ENCODE assay signal across 8 cellular contexts in the genomic region with DNA sequence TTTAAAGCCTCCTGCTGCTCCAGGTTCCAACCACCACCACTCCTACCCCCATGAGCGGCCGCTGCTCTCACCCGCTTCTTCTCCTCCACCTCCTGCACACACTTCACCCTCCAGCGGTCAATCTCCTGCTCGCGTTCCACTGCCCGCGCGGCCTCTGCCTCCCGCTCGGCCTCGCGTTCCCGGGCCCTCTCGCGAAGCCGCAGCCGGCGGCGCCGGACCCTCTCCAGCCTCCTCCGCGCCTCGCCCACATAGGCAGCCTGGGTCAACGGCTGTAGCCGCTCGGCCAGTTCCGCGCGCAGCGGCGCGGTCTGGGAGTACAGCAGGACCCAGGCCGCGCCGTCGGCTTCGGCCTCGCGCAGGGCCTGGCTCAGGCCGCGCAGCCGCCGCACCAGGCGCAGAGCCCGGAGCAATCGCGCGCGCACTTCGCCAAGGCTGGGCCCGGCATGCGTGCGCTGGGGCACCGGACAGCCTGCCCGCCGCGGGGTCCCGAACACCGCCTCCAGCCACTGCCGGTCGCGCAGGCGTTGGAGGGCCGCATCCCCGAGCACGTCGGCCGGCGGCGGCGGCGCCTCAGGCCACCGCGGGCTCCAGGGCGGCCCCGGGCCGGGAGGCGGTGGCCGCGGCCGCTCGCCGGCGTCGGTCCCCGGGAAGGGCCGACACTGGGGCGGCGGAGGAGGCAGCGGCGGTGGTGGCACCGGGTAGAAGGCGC. TPM values are rescaled to one million over a fixed set of nuclear protein-coding genes. Genes with fewer than 3 reads are reported as not detected.
DNase-seq lines count a peak whose midpoint lies in the region; ATAC-seq and TF ChIP-seq lines count a peak whose summit lies in the region.

No MANE protein-coding gene starts in this region.

- DNase-seq in COR-L47 (lab: John Stamatoyannopoulos, UW), result peak; percentile 16
- no peak for DNase-seq in chondrocyte (ENCODE audit: low spot score)
- DNase-seq in left lobe of liver (ENCODE audit: low spot score), result peak; percentile 58
- DNase-seq in stimulated activated CD8-positive, alpha-beta memory T cell treated with anti-CD3 and anti-CD28 coated beads, Interleukin-15, amount 100 ng/mL, for 48 hours (ENCODE audit: low read depth in 2 of 2), result peak; percentile 5 to 12
- no peak for DNase-seq in amniotic stem cell (lab: John Stamatoyannopoulos, UW)

- peak overlapping the region; percentile 79 for H3K27ac Mint-ChIP-seq in T-helper 1 cell treated with Interleukin-12 subunit alpha and Interleukin-12 subunit beta and Interleukin-4 antibody, amounts not matched to agents 30 μg/mL and 1 μg/mL, for 36 hours
- H3K27ac Mint-ChIP-seq in chondrocyte (ENCODE audit: unreplicated experiment), result peak overlapping the region; percentile 85

- peaks cover 17% of the 10 kb centered on the region for H3K4me1 Mint-ChIP-seq in T-helper 1 cell treated with Interleukin-12 subunit alpha and Interleukin-12 subunit beta and Interleukin-4 antibody, amounts not matched to agents 30 μg/mL and 1 μg/mL, for 36 hours (ENCODE audit: low read depth)
- H3K4me1 Mint-ChIP-seq in chondrocyte (ENCODE audit: low read depth), result peaks cover 25% of the 10 kb centered on the region

- peak; percentile 17 for TF ChIP-seq CTCF in chondrocyte (IDR thresholded peaks at IDR 0.05)

- no peaks in the 10 kb centered on the region for H3K27me3 Mint-ChIP-seq in T-helper 1 cell treated with Interleukin-12 subunit alpha and Interleukin-12 subunit beta and Interleukin-4 antibody, amounts not matched to agents 30 μg/mL and 1 μg/mL, for 36 hours (ENCODE audit: low read depth)
- H3K27me3 Mint-ChIP-seq in chondrocyte (ENCODE audit: low read depth), result no peaks in the 10 kb centered on the region

- peaks cover 18% of the 10 kb centered on the region for H3K36me3 Mint-ChIP-seq in T-helper 1 cell treated with Interleukin-12 subunit alpha and Interleukin-12 subunit beta and Interleukin-4 antibody, amounts not matched to agents 30 μg/mL and 1 μg/mL, for 36 hours (ENCODE audit: low read depth)
- H3K36me3 Mint-ChIP-seq in chondrocyte (ENCODE audit: low read depth), result peaks cover 7% of the 10 kb centered on the region

- peaks cover 9% of the 10 kb centered on the region for H3K9me3 Mint-ChIP-seq in T-helper 1 cell treated with Interleukin-12 subunit alpha and Interleukin-12 subunit beta and Interleukin-4 antibody, amounts not matched to agents 30 μg/mL and 1 μg/mL, for 36 hours
- no peaks in the 10 kb centered on the region for H3K9me3 Mint-ChIP-seq in chondrocyte (ENCODE audit: low read depth)

- H3K4me3 Mint-ChIP-seq in T-helper 1 cell treated with Interleukin-12 subunit alpha and Interleukin-12 subunit beta and Interleukin-4 antibody, amounts not matched to agents 30 μg/mL and 1 μg/mL, for 36 hours, result peak overlapping the region; percentile 87
- H3K4me3 Mint-ChIP-seq in chondrocyte (ENCODE audit: unreplicated experiment), result peak overlapping the region; percentile 85

- peak; percentile 36 for ATAC-seq in GM19438 (IDR thresholded peaks at IDR 0.05; ENCODE audit: low read depth, unreplicated experiment)
- peak; percentile 47 for ATAC-seq in HG03520 (IDR thresholded peaks at IDR 0.05; ENCODE audit: unreplicated experiment)
- ATAC-seq in left lobe of liver, result peak; percentile 77

RNA-seq across cellular contexts. Expression of gene PDCD7, which starts 0.6 kb away (rescaled TPM):
- total RNA-seq in chondrocyte, result 14.7 to 24.5 TPM (median 15.1 TPM) in 3 replicates
- 9.7 TPM for total RNA-seq in left lobe of liver

RNA-seq across cellular contexts. Expression of gene UBAP1L, which starts 18.0 kb away (rescaled TPM):
- total RNA-seq in chondrocyte, result 2.3 to 4.8 TPM (median 2.5 TPM) in 3 replicates
- 5.5 TPM for total RNA-seq in left lobe of liver

RNA-seq across cellular contexts. Expression of gene CLPX, which starts 52.1 kb away (rescaled TPM):
- total RNA-seq in chondrocyte (40.7 to 41.9 TPM (median 41.4 TPM) in 3 replicates), left lobe of liver (76.2 TPM)

RNA-seq across cellular contexts. Expression of gene KBTBD13, which starts 56.4 kb away (rescaled TPM):
- total RNA-seq in chondrocyte, result not detected in 3 replicates
- total RNA-seq in left lobe of liver, result not detected

Comparison
In these comparisons a context has a peak if more than half of its experiments do, and no peak if none do; other contexts are left out.
1. DNase-seq: peak in COR-L47 (single experiment), left lobe of liver (single experiment) and stimulated activated CD8-positive, alpha-beta memory T cell treated with anti-CD3 and anti-CD28 coated beads, Interleukin-15, amount 100 ng/mL, for 48 hours (2 of 2); none in chondrocyte (single experiment) and amniotic stem cell (single experiment).
2. Peak in every context shown above with its lines, with median percentiles within 50 percentile points of each other: ATAC-seq.